ENCODE assay signal across 1 cellular context in genomic region chr12:52361553-52361952, GRCh38.
TF ChIP-seq lines count a peak whose summit lies in the region.

No MANE protein-coding gene starts in this region.

TF ChIP-seq in K562, 482 proteins besides CTCF, POLR2A, EP300 and RAD21:
- TF ChIP-seq ZNF146 (CRISPR knock-in tag; IDR thresholded peaks at IDR 0.05; ENCODE audit: unreplicated experiment) = no peak
- TF ChIP-seq ZNF316 (IDR thresholded peaks at IDR 0.05) = peak; percentile 34; the same call in 1 of the 2 replicates
